10 cellular contexts compared by ENCODE assay signal in genomic region chr4:24856586-24856985, GRCh38. TPM values are rescaled to one million over a fixed set of nuclear protein-coding genes. Genes with fewer than 3 reads are reported as not detected.
DNase-seq lines count a peak whose midpoint lies in the region; ATAC-seq, FAIRE-seq and TF ChIP-seq lines count a peak whose summit lies in the region.
"Had no signal": no experiment of that assay in that cellular context is flagged by ENCODE, and none has a peak within 500 bp of the region (broad histone marks: within the 10 kb centered on the region; RNA-seq: fewer than 3 reads in every experiment).

No MANE protein-coding gene starts in this region.

- H3K27ac Mint-ChIP-seq in astrocyte (ENCODE audit: unreplicated experiment) (peak overlapping the region; percentile 96), T-cell (no peak overlapping the region), T-helper 17 cell (no peak overlapping the region)
- H3K27ac Mint-ChIP-seq: activated naive CD8-positive, alpha-beta T cell treated with anti-CD3 and anti-CD28 coated beads, Interleukin-2, amount 50 U/mL, for 24 hours had no signal

- no peaks in the 10 kb centered on the region for H3K27me3 ChIP-seq in astrocyte (ENCODE audit: insufficient read depth, low read length)

- no peaks in the 10 kb centered on the region for H3K79me2 ChIP-seq in astrocyte (ENCODE audit: insufficient read depth, low read length)

- in situ Hi-C loops in ACHN (cut with HindIII; ENCODE audit: low pct_ligation_motif_present, low pct_unique_long_range_greater_than_20kb, low sequenced_read_pairs) = no loop called here

- peaks cover 4% of the 10 kb centered on the region for H3K36me3 Mint-ChIP-seq in astrocyte (ENCODE audit: low read depth, unreplicated experiment)
- no peaks in the 10 kb centered on the region for H3K36me3 Mint-ChIP-seq in T-cell
- H3K36me3 Mint-ChIP-seq in T-helper 17 cell (ENCODE audit: low read depth) = no peaks in the 10 kb centered on the region

- no peak overlapping the region for H2AFZ ChIP-seq in astrocyte (ENCODE audit: low read depth, low read length)

- H4K20me1 ChIP-seq in astrocyte (ENCODE audit: insufficient read depth, low read length) = no peaks in the 10 kb centered on the region

- peaks cover 49% of the 10 kb centered on the region for H3K4me1 ChIP-seq in astrocyte (ENCODE audit: insufficient read depth, low read length)

- POLR2A ChIA-PET in T-cell (lab: Charles Lee) = no interaction called here

- H3K36me3 ChIP-seq in astrocyte (ENCODE audit: insufficient read depth, low read length) = no peaks in the 10 kb centered on the region

- no peak for TF ChIP-seq CTCF in astrocyte (IDR thresholded peaks at IDR 0.05; ENCODE audit: insufficient read depth, low read depth, low read length)

- peak overlapping the region; percentile 57 for H3K27ac ChIP-seq in astrocyte (ENCODE audit: low read depth, low read length)

- H3K9me3 Mint-ChIP-seq in astrocyte (ENCODE audit: unreplicated experiment) = peaks cover 8% of the 10 kb centered on the region
- H3K9me3 Mint-ChIP-seq in T-cell = peaks cover 0 to 4% (median 3%) of the 10 kb centered on the region in 3 donors

- DNase-seq in ACHN = peak; percentile 32
- peak; percentile 97 for DNase-seq in astrocyte (ENCODE audit: low read depth)
- no peak for DNase-seq in nucleus accumbens (lab: John Stamatoyannopoulos, UW)
- no peak for DNase-seq in T-cell
- DNase-seq in inferior parietal cortex (ENCODE audit: extremely low spot score) = no peak
- DNase-seq in T-helper 17 cell = no peak
- DNase-seq: activated naive CD8-positive, alpha-beta T cell treated with anti-CD3 and anti-CD28 coated beads, Interleukin-2, amount 50 U/mL, for 24 hours; NCI-H345 had no signal

- peak overlapping the region; percentile 37 for H3K9ac ChIP-seq in astrocyte (ENCODE audit: low read length)

- H3K4me2 ChIP-seq in astrocyte (ENCODE audit: low read length) = peak overlapping the region; percentile 67

- H3K9me3 ChIP-seq in astrocyte (ENCODE audit: insufficient read depth, low read depth, low read length) = no peaks in the 10 kb centered on the region
- no peaks in the 10 kb centered on the region for H3K9me3 ChIP-seq in T-helper 17 cell (ENCODE audit: control insufficient read depth, low read length, poor library complexity, severe bottlenecking)

- H3K27me3 Mint-ChIP-seq in astrocyte (ENCODE audit: low read depth, unreplicated experiment) (no peaks in the 10 kb centered on the region), T-cell (peaks cover 0 to 12% of the 10 kb centered on the region in 2 donors), T-helper 17 cell (no peaks in the 10 kb centered on the region)

- peaks cover 50% of the 10 kb centered on the region for H3K4me1 Mint-ChIP-seq in astrocyte (ENCODE audit: low read depth, unreplicated experiment)
- H3K4me1 Mint-ChIP-seq in T-cell = no peaks in the 10 kb centered on the region
- H3K4me1 Mint-ChIP-seq in T-helper 17 cell = no peaks in the 10 kb centered on the region
- H3K4me1 Mint-ChIP-seq: activated naive CD8-positive, alpha-beta T cell treated with anti-CD3 and anti-CD28 coated beads, Interleukin-2, amount 50 U/mL, for 24 hours had no signal

- H3K4me3 ChIP-seq in astrocyte (ENCODE audit: insufficient read depth, low read depth, low read length) = no peak overlapping the region

- ATAC-seq in GM19397 (IDR thresholded peaks at IDR 0.05; ENCODE audit: unreplicated experiment) (peak; percentile 66), HG03135 (IDR thresholded peaks at IDR 0.05; ENCODE audit: unreplicated experiment) (peak; percentile 86), T-cell (replicated peaks in 1 of 4) (no peak), T-helper 17 cell (no peak)
- ATAC-seq: activated naive CD8-positive, alpha-beta T cell treated with anti-CD3 and anti-CD28 coated beads, Interleukin-2, amount 50 U/mL, for 24 hours had no signal

- peak; percentile 91 for FAIRE-seq in astrocyte (lab: Jason Lieb, UNC)

- CTCF ChIA-PET in T-cell (lab: Charles Lee) = no interaction called here

- H3K4me3 Mint-ChIP-seq in astrocyte (ENCODE audit: unreplicated experiment) = peak overlapping the region; percentile 4
- H3K4me3 Mint-ChIP-seq in T-cell = no peak overlapping the region
- H3K4me3 Mint-ChIP-seq in T-helper 17 cell = no peak overlapping the region
- H3K4me3 Mint-ChIP-seq: activated naive CD8-positive, alpha-beta T cell treated with anti-CD3 and anti-CD28 coated beads, Interleukin-2, amount 50 U/mL, for 24 hours had no signal

RNA-seq across cellular contexts. Expression of gene CCDC149, which starts 56.3 kb away (rescaled TPM):
- 10.2 and 13.8 TPM in 2 replicates for total RNA-seq in astrocyte
- total RNA-seq in T-cell = under 1 TPM in 3 of 5 donors, not detected in 2; 0.20 to 0.41 (median 0.25) TPM
- total RNA-seq in T-helper 17 cell = under 1 TPM; 0.16 to 0.75 TPM

Comparison
In these comparisons a context has a peak if more than half of its experiments do, and no peak if none do; other contexts are left out.
1. DNase-seq: peak in ACHN (single experiment) and astrocyte (single experiment); none in nucleus accumbens (0 of 56), T-cell (0 of 34), inferior parietal cortex (single experiment) and T-helper 17 cell (0 of 3).
2. ATAC-seq: peak in GM19397 (single experiment) and HG03135 (single experiment); none in T-cell (0 of 4) and T-helper 17 cell (single experiment).